ENCODE assay signal across 21 cellular contexts in the genomic region with DNA sequence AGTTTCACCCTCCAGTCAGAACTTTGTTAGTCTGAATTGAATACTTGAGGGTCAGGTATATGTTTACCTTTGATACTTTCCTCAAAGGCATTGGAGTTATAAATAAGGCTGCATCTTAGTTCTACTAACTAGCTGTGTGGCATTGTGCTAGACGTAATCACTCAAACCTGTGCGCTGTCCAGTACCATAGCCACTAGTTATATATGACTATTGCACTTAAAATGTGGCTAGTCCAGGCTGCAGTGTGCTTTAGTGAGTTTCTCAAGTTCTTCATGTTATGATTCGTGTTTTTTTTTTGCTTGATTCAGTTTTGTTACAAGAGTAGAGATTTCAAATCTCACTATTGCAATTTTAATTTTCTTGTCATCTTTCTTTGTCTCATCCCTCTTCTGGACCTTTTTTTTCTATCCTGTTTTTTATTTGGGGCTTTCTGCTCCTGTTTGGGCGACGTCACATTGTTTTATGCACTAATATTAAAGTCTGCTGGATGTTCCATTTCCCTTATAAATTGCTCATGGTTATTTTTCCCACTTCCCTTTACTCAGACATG. TPM values are rescaled to one million over a fixed set of nuclear protein-coding genes. Genes with fewer than 3 reads are reported as not detected.
DNase-seq lines count a peak whose midpoint lies in the region; ATAC-seq, FAIRE-seq and TF ChIP-seq lines count a peak whose summit lies in the region.
"Had no signal": no experiment of that assay in that cellular context is flagged by ENCODE, and none has a peak within 500 bp of the region (broad histone marks: within the 10 kb centered on the region; RNA-seq: fewer than 3 reads in every experiment).

No MANE protein-coding gene starts in this region.

- H2BK12ac ChIP-seq in trophoblast cell (ENCODE audit: low read length), result no peak overlapping the region

- no peak overlapping the region for H2BK5ac ChIP-seq in trophoblast cell (ENCODE audit: low read depth, low read length, poor library complexity)

- in situ Hi-C loops in K562 (cut with MboI), result no loop called here

- 97% methylated on average over 5 of the region's 5 CpGs for WGBS in SK-N-SH (ENCODE audit: low lambda C conversion rate)
- WGBS in K562 (ENCODE audit: insufficient coverage, low coverage, missing lambda C conversion rate), result 79% methylated on average over 5 of the region's 5 CpGs
- no CpG with 5 or more reads among the region's 5 CpGs for WGBS in trophoblast cell (ENCODE audit: extremely low coverage, insufficient coverage, insufficient read length)

- no peak for FAIRE-seq in K562 (lab: Jason Lieb, UNC)

- H3K4me2 ChIP-seq in SK-N-SH, result no peak overlapping the region
- no peak overlapping the region for H3K4me2 ChIP-seq in K562 (ENCODE audit: insufficient read depth, low read length)
- no peak overlapping the region for H3K4me2 ChIP-seq in trophoblast cell (ENCODE audit: low read length)

- H4K8ac ChIP-seq in trophoblast cell (ENCODE audit: low read depth, low read length), result no peak overlapping the region

- H3K4me1 Mint-ChIP-seq in IgD-negative memory B cell, result peaks cover 35 to 50% (median 38%) of the 10 kb centered on the region in 3 donors

- H3K27ac ChIP-seq in SK-N-SH (ENCODE audit: low read depth in 2 of 2, low read length in 1 of 2) (no peak overlapping the region), K562 (ENCODE audit: extremely low read depth, low read depth, low read length) (no peak overlapping the region), trophoblast cell (ENCODE audit: low read depth, low read length) (no peak overlapping the region)
- H3K27ac ChIP-seq: psoas muscle, tibial nerve had no signal

- H3K27me3 ChIP-seq in SK-N-SH (ENCODE audit: insufficient read depth) (no peaks in the 10 kb centered on the region), K562 (ENCODE audit: control insufficient read depth in 2 of 2, insufficient read depth in 2 of 2, low read length in 2 of 2) (no peaks in the 10 kb centered on the region), trophoblast cell (ENCODE audit: insufficient read depth, low read length) (no peaks in the 10 kb centered on the region)
- H3K27me3 ChIP-seq: MG63, tibial nerve had no signal

- peaks cover 98% of the 10 kb centered on the region for H3K79me2 ChIP-seq in SK-N-SH (ENCODE audit: insufficient read depth)
- H3K79me2 ChIP-seq in K562 (ENCODE audit: control insufficient read depth, insufficient read depth, low read length), result peaks cover 94% of the 10 kb centered on the region
- peaks cover 1% of the 10 kb centered on the region for H3K79me2 ChIP-seq in trophoblast cell (ENCODE audit: control insufficient read depth, insufficient read depth, low read length, poor library complexity)

- H3F3A ChIP-seq in SK-N-SH (replicated peaks; ENCODE audit: insufficient read depth), result no peaks in the 10 kb centered on the region

- no peaks in the 10 kb centered on the region for H3K9me1 ChIP-seq in K562 (ENCODE audit: control insufficient read depth, insufficient read depth, low read length)

- no peak overlapping the region for H4K91ac ChIP-seq in trophoblast cell (ENCODE audit: low read depth, low read length)

- no peak overlapping the region for H3K4ac ChIP-seq in trophoblast cell (ENCODE audit: low read depth, low read length)

- H3K79me1 ChIP-seq in trophoblast cell (ENCODE audit: low read length), result no peaks in the 10 kb centered on the region

- no peak for TF ChIP-seq POLR2A in K562 (conservative IDR thresholded peaks at IDR 0.05)

- no peaks in the 10 kb centered on the region for H3K27me3 Mint-ChIP-seq in IgD-negative memory B cell

- BruUV-seq in K562 (replicated peaks; lab: Mats Ljungman, UMichigan), result no TSS peak

- H3K4me3 ChIP-seq in SK-N-SH (ENCODE audit: low read depth in 2 of 2, low read length in 1 of 2) (no peak overlapping the region), K562 (no peak overlapping the region), trophoblast cell (ENCODE audit: low read depth, low read length) (no peak overlapping the region)
- H3K4me3 ChIP-seq: MG63, psoas muscle, tibial nerve had no signal

- H3K4me3 Mint-ChIP-seq in IgD-negative memory B cell, result peak overlapping the region in 3 of 4 donors; percentile 42 to 73 (median 63)
- H3K4me3 Mint-ChIP-seq: WTC11 had no signal

- no peak for DNase-seq in SK-N-SH
- no peak for DNase-seq in K562 (ENCODE audit: extremely low read depth in 1 of 4, low spot score in 3 of 4)
- peak; percentile 74 to 87 for DNase-seq in trophoblast cell
- DNase-seq in kidney glomerular epithelial cell (lab: John Stamatoyannopoulos, UW), result no peak
- no peak for DNase-seq in MV-4-11 (lab: John Stamatoyannopoulos, UW)
- DNase-seq: 8988T; activated CD4-positive, alpha-beta T cell treated with anti-CD3 and anti-CD28 coated beads, Interleukin-2, amount 50 U/mL, for 4 hours; cortex of kidney; DMS79 treated with DMSO at 0.1 percent for 48 hours; MG63; NCI-H1417 treated with DMSO at 0.1 percent for 48 hours; NCI-H2081 treated with DMSO at 0.1 percent for 48 hours; NCI-H446; psoas muscle; T1000 had no signal

- CTCF ChIA-PET in SK-N-SH (lab: Yijun Ruan, JAX) (no interaction called here), K562 (lab: Yijun Ruan, JAX; ENCODE audit: low intra/inter-chr PET ratio) (no interaction called here)

- no peaks in the 10 kb centered on the region for H3K9me2 ChIP-seq in SK-N-SH

- H2AFZ ChIP-seq in SK-N-SH (ENCODE audit: low read depth) (no peak overlapping the region), K562 (ENCODE audit: low read depth, low read length) (no peak overlapping the region), trophoblast cell (ENCODE audit: insufficient read depth, low read length, poor library complexity) (no peak overlapping the region)

- peaks cover 0 to 6% of the 10 kb centered on the region in 2 experiments for H3K36me3 ChIP-seq in SK-N-SH (replicated peaks in 1 of 2; ENCODE audit: control insufficient read depth in 1 of 2, insufficient read depth in 2 of 2, low read length in 1 of 2)
- H3K36me3 ChIP-seq in K562 (ENCODE audit: control insufficient read depth, insufficient read depth, low read length), result peaks cover 6% of the 10 kb centered on the region; the same call in 1 of the 3 replicates
- H3K36me3 ChIP-seq in trophoblast cell (ENCODE audit: control insufficient read depth in 1 of 2, insufficient read depth in 2 of 2, low read length in 2 of 2), result no peaks in the 10 kb centered on the region
- H3K36me3 ChIP-seq: MG63 had no signal

- no peak overlapping the region for H3K23ac ChIP-seq in trophoblast cell (ENCODE audit: low read length)

- no peak overlapping the region for H3K14ac ChIP-seq in trophoblast cell (ENCODE audit: low read length)

- H3K9ac ChIP-seq in SK-N-SH (no peak overlapping the region), K562 (ENCODE audit: insufficient read depth in 1 of 2, low read depth in 2 of 2, low read length in 2 of 2) (no peak overlapping the region), trophoblast cell (ENCODE audit: low read length) (no peak overlapping the region)

- H3K18ac ChIP-seq in trophoblast cell (ENCODE audit: low read length), result no peak overlapping the region

- H3K4me1 ChIP-seq in SK-N-SH (ENCODE audit: control insufficient read depth in 1 of 2, insufficient read depth in 2 of 2, low read depth in 1 of 2, low read length in 1 of 2) (peaks cover 0 to 4% of the 10 kb centered on the region in 2 experiments; a peak in 3 of 4 replicates), K562 (replicated peaks in 1 of 2; ENCODE audit: control insufficient read depth in 2 of 2, insufficient read depth in 2 of 2, low read length in 2 of 2) (peaks cover 0 to 3% of the 10 kb centered on the region in 2 experiments; a peak in 3 of 5 replicates), trophoblast cell (ENCODE audit: control insufficient read depth in 1 of 2, insufficient read depth in 2 of 2, low read length in 2 of 2) (peaks cover 0 to 8% of the 10 kb centered on the region in 2 experiments)
- H3K4me1 ChIP-seq: psoas muscle had no signal

- TF ChIP-seq EP300 in SK-N-SH (IDR thresholded peaks at IDR 0.05; ENCODE audit: borderline replicate concordance in 1 of 2, low read depth in 1 of 2, low read length in 1 of 2) (no peak), K562 (IDR thresholded peaks at IDR 0.05; ENCODE audit: low read length) (no peak)

- no peak overlapping the region for H2BK120ac ChIP-seq in trophoblast cell (ENCODE audit: insufficient read depth, low read length, poor library complexity)

- H4K20me1 ChIP-seq in SK-N-SH (ENCODE audit: insufficient read depth) (peaks cover 47% of the 10 kb centered on the region), K562 (replicated peaks; ENCODE audit: control insufficient read depth, insufficient read depth, low read length) (no peaks in the 10 kb centered on the region)

- no peak overlapping the region for H2AK5ac ChIP-seq in trophoblast cell (ENCODE audit: low read length)

- no peaks in the 10 kb centered on the region for H3K9me3 ChIP-seq in SK-N-SH
- peaks cover 5% of the 10 kb centered on the region for H3K9me3 ChIP-seq in K562 (replicated peaks; ENCODE audit: control insufficient read depth, insufficient read depth, low read depth, low read length)
- no peaks in the 10 kb centered on the region for H3K9me3 ChIP-seq in trophoblast cell (ENCODE audit: insufficient read depth, low read depth, low read length)
- H3K9me3 ChIP-seq: MG63, psoas muscle, tibial nerve had no signal

- no peak for TF ChIP-seq CTCF in SK-N-SH (IDR thresholded peaks at IDR 0.05)
- no peak for TF ChIP-seq CTCF in K562 (IDR thresholded peaks at IDR 0.05 in 2 of 3, conservative IDR thresholded peaks at IDR 0.05 in 1 of 3; ENCODE audit: insufficient read depth in 2 of 3, low read depth in 1 of 3, low read length in 3 of 3)

- POLR2A ChIA-PET in SK-N-SH (lab: Yijun Ruan, JAX) (no interaction called here), K562 (lab: Yijun Ruan, JAX) (interaction anchor here (0.7 kb wide), 1 partner anchor 10 kb away, joined by 3 read pairs; no protein-coding TSS in a partner anchor)

- TF ChIP-seq RAD21 in SK-N-SH (IDR thresholded peaks at IDR 0.05; ENCODE audit: low read length), result no peak
- TF ChIP-seq RAD21 in K562 (CRISPR knock-in tag; conservative IDR thresholded peaks at IDR 0.05 in 1 of 2, IDR thresholded peaks at IDR 0.05 in 1 of 2), result no peak

- ATAC-seq in SK-N-SH treated with all-trans-retinoic acid at 6 μM for 48 hours (no peak), K562 (no peak), GM21717 (IDR thresholded peaks at IDR 0.05; ENCODE audit: unreplicated experiment) (no peak)
- ATAC-seq: psoas muscle, Right ventricle myocardium inferior, WTC11 had no signal

- peaks cover 4% of the 10 kb centered on the region for H3K36me3 Mint-ChIP-seq in IgD-negative memory B cell
- H3K36me3 Mint-ChIP-seq: WTC11 had no signal

- intact Hi-C loops in K562 (cut with micrococcal nuclease), result no loop called here

- no peak overlapping the region for H4K12ac ChIP-seq in trophoblast cell (ENCODE audit: low read depth, low read length)

- H3K9me3 Mint-ChIP-seq in IgD-negative memory B cell, result no peaks in the 10 kb centered on the region
- H3K9me3 Mint-ChIP-seq: WTC11 had no signal

- peak overlapping the region in 1 of 3 donors; percentile 78 for H3K27ac Mint-ChIP-seq in IgD-negative memory B cell
- H3K27ac Mint-ChIP-seq: WTC11 had no signal

RNA-seq across cellular contexts. Expression of a gene that starts 5.7 kb away (rescaled TPM):
- polyA plus RNA-seq in SK-N-SH (2012; rRNA removed) (6.0 and 8.7 TPM in 2 replicates), IgD-negative memory B cell (15.4 TPM), K562 (2011; rRNA removed) (17.8 and 18.4 TPM in 2 replicates), K562 (2014; fragmentation: Illumina TruSeq; extraction: Trizol) (22.2 and 23.3 TPM in 2 replicates), K562 (2014; fragmentation: Nextera tagmentation; extraction: Ambion mirVana) (1 to 10 TPM; 4.2 to 4.6 TPM), K562 (2014; rRNA removed) (10.1 and 11.9 TPM in 2 replicates)
- 12.3 and 13.2 TPM in 2 replicates for polyA plus RNA-seq in SK-N-SH (2012; cell fraction: cytosol; rRNA removed)
- polyA plus RNA-seq in SK-N-SH (2012; cell fraction: nucleus; rRNA removed), result 3.1 and 7.9 TPM in 2 replicates
- 46.5 and 92.7 TPM in 2 replicates for total RNA-seq in K562 (2011; cell fraction: chromatin; rRNA removed; ENCODE audit: low replicate concordance)
- 15.8 and 24.2 TPM in 2 replicates for total RNA-seq in K562 (2011; cell fraction: nucleolus; rRNA removed)
- total RNA-seq in K562 (2011; cell fraction: nucleoplasm; rRNA removed), result 44.9 and 65.8 TPM in 2 replicates
- total RNA-seq in K562 (2014; rRNA removed) (16.9 and 18.7 TPM in 2 replicates), K562 (2014; rRNA removed; fragmentation: Illumina TruSeq; extraction: Trizol) (31.5 and 34.8 TPM in 2 replicates), K562 (2015; rRNA removed; fragmentation: Illumina TruSeq; extraction: Trizol) (35.3 and 38.4 TPM in 2 replicates), K562 (2021) (31.3 and 31.5 TPM in 2 replicates)
- polyA plus RNA-seq in K562 (2011; cell fraction: cytosol; rRNA removed), result 5.7 and 13.3 TPM in 2 replicates
- polyA plus RNA-seq in K562 (2011; cell fraction: nucleus; rRNA removed), result 14.4 and 19.1 TPM in 2 replicates
- 16.9 and 18.7 TPM in 2 replicates for polyA plus RNA-seq in K562 (2012)
- 52.7 and 61.3 TPM in 2 replicates for polyA minus RNA-seq in K562 (2011; rRNA and poly(A)+ RNA removed)
- 15.5 and 17.9 TPM in 2 replicates for polyA minus RNA-seq in K562 (2011; cell fraction: cytosol; rRNA and poly(A)+ RNA removed)
- polyA minus RNA-seq in K562 (2011; cell fraction: nucleus; rRNA and poly(A)+ RNA removed), result 23.6 and 55.3 TPM in 2 replicates
- 145 and 152 TPM in 2 replicates for polyA plus RNA-seq in trophoblast cell (2013)

Comparison
In these comparisons a context has a peak if more than half of its experiments do, and no peak if none do; other contexts are left out.
1. DNase-seq: peak in trophoblast cell (2 of 2); none in SK-N-SH (single experiment), K562 (0 of 4), kidney glomerular epithelial cell (single experiment) and MV-4-11 (single experiment).